9 cellular contexts compared by ENCODE assay signal in genomic region chr4:158496030-158496741, GRCh38. TPM values are rescaled to one million over a fixed set of nuclear protein-coding genes. Genes with fewer than 3 reads are reported as not detected.
DNase-seq lines count a peak whose midpoint lies in the region; ATAC-seq, FAIRE-seq and TF ChIP-seq lines count a peak whose summit lies in the region.
"Had no signal": no experiment of that assay in that cellular context is flagged by ENCODE, and none has a peak within 500 bp of the region (broad histone marks: within the 10 kb centered on the region; RNA-seq: fewer than 3 reads in every experiment).

No MANE protein-coding gene starts in this region.

- no peak for DNase-seq in AG04450 (ENCODE audit: low read depth, low spot score)
- DNase-seq in GM19238 (ENCODE audit: insufficient read length, low spot score): peak; percentile 7
- DNase-seq in OCI-M1 (lab: John Stamatoyannopoulos, UW): peak; percentile 84
- DNase-seq in endodermal cell: peak; percentile 91
- peak in 5 of 6 donors; percentile 10 to 54 (median 16) for DNase-seq in pancreas
- no peak for DNase-seq in hepatic stellate cell (ENCODE audit: low spot score)
- DNase-seq in posterior vena cava (ENCODE audit: low spot score): no peak

- H3K9me3 Mint-ChIP-seq in endodermal cell: no peaks in the 10 kb centered on the region

- H3K27me3 ChIP-seq in AG04450 (ENCODE audit: control insufficient read depth, insufficient read depth, low read length) (no peaks in the 10 kb centered on the region), endodermal cell (ENCODE audit: control insufficient read depth, insufficient read depth, low read length, poor library complexity, severe bottlenecking) (no peaks in the 10 kb centered on the region), pancreas (no peaks in the 10 kb centered on the region)

- H3K4me3 Mint-ChIP-seq in endodermal cell: no peak overlapping the region
- H3K4me3 Mint-ChIP-seq: brain had no signal

- H3K27me3 Mint-ChIP-seq in endodermal cell (ENCODE audit: insufficient read depth): no peaks in the 10 kb centered on the region

- H3K36me3 Mint-ChIP-seq in endodermal cell (ENCODE audit: low read depth): no peaks in the 10 kb centered on the region
- H3K36me3 Mint-ChIP-seq: brain had no signal

- POLR2A ChIA-PET in AG04450 (lab: Yijun Ruan, JAX): no interaction called here

- CTCF ChIA-PET in AG04450 (lab: Charles Lee): no interaction called here

- no peaks in the 10 kb centered on the region for H3K4me1 ChIP-seq in endodermal cell (ENCODE audit: control insufficient read depth, insufficient read depth, low read length)
- H3K4me1 ChIP-seq in pancreas: no peaks in the 10 kb centered on the region

- no peak overlapping the region for H3K27ac Mint-ChIP-seq in endodermal cell
- H3K27ac Mint-ChIP-seq: brain had no signal

- 11 to 37% methylated on average over 2 to 4 of the region's 5 CpGs for WGBS in endodermal cell (ENCODE audit: insufficient coverage in 1 of 2, insufficient read length in 1 of 2), 2 experiments
- WGBS in pancreas, 2 donors: 21 to 27% methylated on average over 5 of the region's 5 CpGs

- no peak for FAIRE-seq in pancreas (lab: Jason Lieb, UNC)

- no peak for ATAC-seq in pancreas
- no peak for ATAC-seq in HG03432 (IDR thresholded peaks at IDR 0.05; ENCODE audit: unreplicated experiment)

- H3K9me3 ChIP-seq in AG04450 (ENCODE audit: control insufficient read depth, insufficient read depth, low read length): no peaks in the 10 kb centered on the region
- no peaks in the 10 kb centered on the region for H3K9me3 ChIP-seq in endodermal cell (ENCODE audit: control insufficient read depth, low read length)
- no peaks in the 10 kb centered on the region for H3K9me3 ChIP-seq in pancreas

- no peaks in the 10 kb centered on the region for H3K4me1 Mint-ChIP-seq in endodermal cell
- H3K4me1 Mint-ChIP-seq: brain had no signal

- intact Hi-C loops in pancreas (cut with DNase I) (no loop called here), posterior vena cava (cut with DNase I) (no loop called here)

- H3K27ac ChIP-seq in AG04450 (ENCODE audit: low read depth, low read length): no peak overlapping the region
- no peak overlapping the region for H3K27ac ChIP-seq in endodermal cell (ENCODE audit: low read depth, low read length)
- H3K27ac ChIP-seq in pancreas: no peak overlapping the region

- TF ChIP-seq CTCF in AG04450 (IDR thresholded peaks at IDR 0.05; ENCODE audit: low read depth, low read length) (peak; percentile 35), endodermal cell (conservative IDR thresholded peaks at IDR 0.05) (peak; percentile 93), pancreas (IDR thresholded peaks at IDR 0.05) (peak in 2 of 4 donors; percentile 27 to 31)

- H3K4me3 ChIP-seq in AG04450 (ENCODE audit: low read depth, low read length) (no peak overlapping the region), endodermal cell (ENCODE audit: low read length) (no peak overlapping the region), pancreas (no peak overlapping the region)

- H3K36me3 ChIP-seq in endodermal cell (ENCODE audit: control insufficient read depth, insufficient read depth, low read length): no peaks in the 10 kb centered on the region
- no peaks in the 10 kb centered on the region for H3K36me3 ChIP-seq in pancreas

- no peak overlapping the region for H3K9ac ChIP-seq in endodermal cell (ENCODE audit: extremely low read depth, low read length, poor library complexity, severe bottlenecking)

RNA-seq across cellular contexts. Expression of gene RXFP1, which starts 25.5 kb away (rescaled TPM):
- polyA plus RNA-seq in AG04450 (2011; rRNA removed): 0.02 TPM in 1 of 2 replicates, not detected in the other
- not detected in 2 replicates for polyA minus RNA-seq in AG04450 (2011; rRNA and poly(A)+ RNA removed)
- total RNA-seq in endodermal cell: not detected
- polyA plus RNA-seq in endodermal cell (2013, experiment 1 of 2): not detected
- not detected for polyA plus RNA-seq in endodermal cell (2013, experiment 2 of 2)
- under 1 TPM; 0.06 to 0.32 (median 0.20) TPM for total RNA-seq in pancreas
- under 1 TPM; 0.19 to 0.47 TPM for polyA plus RNA-seq in pancreas
- total RNA-seq in posterior vena cava: 1 to 10 TPM; 7.8 to 9.3 TPM

Comparison
In these comparisons a context has a peak if more than half of its experiments do, and no peak if none do; other contexts are left out.
1. DNase-seq: peak in GM19238 (single experiment), OCI-M1 (single experiment), endodermal cell (single experiment) and pancreas (5 of 6); none in AG04450 (single experiment), hepatic stellate cell (single experiment) and posterior vena cava (single experiment).
2. RNA of gene RXFP1, which starts 25.5 kb away (total RNA-seq): 7.8 to 9.3 TPM in posterior vena cava; 0.06 to 0.32 TPM in pancreas and not detected in endodermal cell; every median in the first group is over 4 times any median in the second.